Comparison of ENCODE assay signal across 8 cellular contexts in the genomic region with DNA sequence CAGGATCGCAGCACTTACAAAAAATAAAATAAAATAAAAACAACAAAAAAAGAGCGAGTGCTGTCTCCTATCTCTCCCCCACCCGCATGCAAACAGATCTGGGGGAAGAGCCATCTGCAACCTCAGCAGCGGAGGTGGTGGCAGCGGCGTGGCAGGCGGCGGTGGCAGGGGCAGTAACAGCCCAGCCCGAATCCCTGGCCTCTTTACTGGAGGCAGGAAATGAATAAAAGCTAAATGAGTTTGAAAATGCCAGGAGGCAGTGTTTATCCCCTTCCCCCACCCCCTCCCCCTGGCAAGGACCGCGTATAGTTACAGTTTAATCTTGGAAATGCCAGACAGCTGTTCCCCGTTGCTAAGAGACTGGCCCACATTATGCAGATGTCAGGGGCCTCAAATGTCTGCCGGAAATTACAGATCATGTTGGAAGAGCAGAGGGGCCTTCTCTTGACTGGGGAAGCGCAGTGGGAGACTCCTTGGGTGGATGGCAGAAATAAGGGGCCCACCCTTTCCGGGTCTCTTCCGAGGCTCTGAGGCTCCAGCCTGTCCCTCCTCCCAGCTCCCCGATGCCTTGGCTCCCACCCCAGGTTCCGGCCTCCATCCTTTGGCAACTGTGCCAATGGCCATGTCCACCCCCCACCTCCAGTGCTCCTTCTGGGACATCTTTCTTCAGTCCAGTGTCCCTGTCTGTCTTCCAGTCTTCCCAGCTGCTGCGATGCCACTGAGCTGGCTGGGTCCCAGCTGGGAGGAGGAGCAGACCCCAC.
DNase-seq lines count a peak whose midpoint lies in the region; ATAC-seq and TF ChIP-seq lines count a peak whose summit lies in the region.

No MANE protein-coding gene starts in this region.

- no peak overlapping the region for H3K4me3 Mint-ChIP-seq in activated CD8-positive, alpha-beta memory T cell treated with anti-CD3 and anti-CD28 coated beads, Interleukin-2, amount 10 ng/mL, durations not matched to agents 7 days and 5 days
- peak overlapping the region; percentile 49 for H3K4me3 Mint-ChIP-seq in activated naive CD8-positive, alpha-beta T cell treated with anti-CD3 and anti-CD28 coated beads, Interleukin-2, amount 50 U/mL, for 24 hours

- no peak for TF ChIP-seq POLR2A in lower leg skin (IDR thresholded peaks at IDR 0.05)

- peak overlapping the region; percentile 50 for H3K27ac Mint-ChIP-seq in activated CD8-positive, alpha-beta memory T cell treated with anti-CD3 and anti-CD28 coated beads, Interleukin-2, amount 10 ng/mL, durations not matched to agents 7 days and 5 days
- peak overlapping the region; percentile 81 for H3K27ac Mint-ChIP-seq in activated naive CD8-positive, alpha-beta T cell treated with anti-CD3 and anti-CD28 coated beads, Interleukin-2, amount 50 U/mL, for 24 hours

- H3K36me3 Mint-ChIP-seq in activated CD8-positive, alpha-beta memory T cell treated with anti-CD3 and anti-CD28 coated beads, Interleukin-2, amount 10 ng/mL, durations not matched to agents 7 days and 5 days, result no peaks in the 10 kb centered on the region
- H3K36me3 Mint-ChIP-seq in activated naive CD8-positive, alpha-beta T cell treated with anti-CD3 and anti-CD28 coated beads, Interleukin-2, amount 50 U/mL, for 24 hours (ENCODE audit: low read depth), result no peaks in the 10 kb centered on the region

- no peak for DNase-seq in activated CD8-positive, alpha-beta memory T cell treated with anti-CD3 and anti-CD28 coated beads, Interleukin-2, amount 10 ng/mL, durations not matched to agents 7 days and 5 days
- DNase-seq in activated CD8-positive, alpha-beta memory T cell treated with anti-CD3 and anti-CD28 coated beads, Interleukin-2, amount 50 U/mL, for 48 hours, result no peak
- DNase-seq in NCI-H2227 treated with DMSO at 0.1 percent for 48 hours (lab: John Stamatoyannopoulos, UW), result peak; percentile 92
- DNase-seq in activated naive CD8-positive, alpha-beta T cell treated with anti-CD3 and anti-CD28 coated beads, Interleukin-2, amount 50 U/mL, for 24 hours, result peak; percentile 60
- peak; percentile 54 for DNase-seq in left ventricle myocardium superior
- DNase-seq in retinal pigment epithelial cell (ENCODE audit: low read depth), result peak; percentile 58
- DNase-seq in lower leg skin (ENCODE audit: low spot score in 2 of 2), result no peak

- peak overlapping the region; percentile 3 for H3K4me3 ChIP-seq in retinal pigment epithelial cell (ENCODE audit: low read length)
- H3K4me3 ChIP-seq in lower leg skin (ENCODE audit: low read depth, poor library complexity, severe bottlenecking), result no peak overlapping the region

- H3K4me1 Mint-ChIP-seq in activated CD8-positive, alpha-beta memory T cell treated with anti-CD3 and anti-CD28 coated beads, Interleukin-2, amount 10 ng/mL, durations not matched to agents 7 days and 5 days, result peaks cover 13% of the 10 kb centered on the region
- H3K4me1 Mint-ChIP-seq in activated naive CD8-positive, alpha-beta T cell treated with anti-CD3 and anti-CD28 coated beads, Interleukin-2, amount 50 U/mL, for 24 hours, result peaks cover 59% of the 10 kb centered on the region

- TF ChIP-seq CTCF in retinal pigment epithelial cell (conservative IDR thresholded peaks at IDR 0.05; ENCODE audit: low read depth, low read length) (no peak), lower leg skin (IDR thresholded peaks at IDR 0.05) (no peak)

- no peaks in the 10 kb centered on the region for H3K27me3 Mint-ChIP-seq in activated CD8-positive, alpha-beta memory T cell treated with anti-CD3 and anti-CD28 coated beads, Interleukin-2, amount 10 ng/mL, durations not matched to agents 7 days and 5 days
- no peaks in the 10 kb centered on the region for H3K27me3 Mint-ChIP-seq in activated naive CD8-positive, alpha-beta T cell treated with anti-CD3 and anti-CD28 coated beads, Interleukin-2, amount 50 U/mL, for 24 hours

- CTCF ChIA-PET in activated CD8-positive, alpha-beta memory T cell treated with anti-CD3 and anti-CD28 coated beads, Interleukin-2, amount 10 ng/mL, durations not matched to agents 7 days and 5 days (lab: Charles Lee), result interaction anchor here (1.0 to 14.2 kb wide), 12 partner anchors 9 to 174 kb away, joined by 3 to 221 read pairs (median 8); no protein-coding TSS in a partner anchor

- WGBS in lower leg skin, 2 donors, result 12 to 14% methylated on average over 19 of the region's 19 CpGs

- intact Hi-C loops in left ventricle myocardium superior (cut with micrococcal nuclease), result loop anchor here (10.0 kb wide), 1 partner anchor 105 kb away; the partner anchor contains the start of gene IRF2BPL
- intact Hi-C loops in lower leg skin (cut with DNase I; ENCODE audit: low total_unique reads), result loop anchor here (10.0 kb wide), 1 partner anchor 145 kb away; no protein-coding TSS in a partner anchor

- ATAC-seq in activated CD8-positive, alpha-beta memory T cell treated with anti-CD3 and anti-CD28 coated beads, Interleukin-2, amount 10 ng/mL, durations not matched to agents 7 days and 5 days, result peak; percentile 34
- ATAC-seq in activated naive CD8-positive, alpha-beta T cell treated with anti-CD3 and anti-CD28 coated beads, Interleukin-2, amount 50 U/mL, for 24 hours, result peak; percentile 89
- ATAC-seq in left ventricle myocardium superior, result peak; percentile 4
- ATAC-seq in GM18870 (IDR thresholded peaks at IDR 0.05; ENCODE audit: unreplicated experiment), result no peak

- no peaks in the 10 kb centered on the region for H3K9me3 Mint-ChIP-seq in activated CD8-positive, alpha-beta memory T cell treated with anti-CD3 and anti-CD28 coated beads, Interleukin-2, amount 10 ng/mL, durations not matched to agents 7 days and 5 days (ENCODE audit: low read depth)
- no peaks in the 10 kb centered on the region for H3K9me3 Mint-ChIP-seq in activated naive CD8-positive, alpha-beta T cell treated with anti-CD3 and anti-CD28 coated beads, Interleukin-2, amount 50 U/mL, for 24 hours

Comparison
In these comparisons a context has a peak if more than half of its experiments do, and no peak if none do; other contexts are left out.
1. DNase-seq: peak in NCI-H2227 treated with DMSO at 0.1 percent for 48 hours (single experiment), activated naive CD8-positive, alpha-beta T cell treated with anti-CD3 and anti-CD28 coated beads, Interleukin-2, amount 50 U/mL, for 24 hours (single experiment), left ventricle myocardium superior (single experiment) and retinal pigment epithelial cell (single experiment); none in activated CD8-positive, alpha-beta memory T cell treated with anti-CD3 and anti-CD28 coated beads, Interleukin-2, amount 10 ng/mL, durations not matched to agents 7 days and 5 days (single experiment), activated CD8-positive, alpha-beta memory T cell treated with anti-CD3 and anti-CD28 coated beads, Interleukin-2, amount 50 U/mL, for 48 hours (single experiment) and lower leg skin (0 of 2).